21 cellular contexts compared by ENCODE assay signal in the genomic region with DNA sequence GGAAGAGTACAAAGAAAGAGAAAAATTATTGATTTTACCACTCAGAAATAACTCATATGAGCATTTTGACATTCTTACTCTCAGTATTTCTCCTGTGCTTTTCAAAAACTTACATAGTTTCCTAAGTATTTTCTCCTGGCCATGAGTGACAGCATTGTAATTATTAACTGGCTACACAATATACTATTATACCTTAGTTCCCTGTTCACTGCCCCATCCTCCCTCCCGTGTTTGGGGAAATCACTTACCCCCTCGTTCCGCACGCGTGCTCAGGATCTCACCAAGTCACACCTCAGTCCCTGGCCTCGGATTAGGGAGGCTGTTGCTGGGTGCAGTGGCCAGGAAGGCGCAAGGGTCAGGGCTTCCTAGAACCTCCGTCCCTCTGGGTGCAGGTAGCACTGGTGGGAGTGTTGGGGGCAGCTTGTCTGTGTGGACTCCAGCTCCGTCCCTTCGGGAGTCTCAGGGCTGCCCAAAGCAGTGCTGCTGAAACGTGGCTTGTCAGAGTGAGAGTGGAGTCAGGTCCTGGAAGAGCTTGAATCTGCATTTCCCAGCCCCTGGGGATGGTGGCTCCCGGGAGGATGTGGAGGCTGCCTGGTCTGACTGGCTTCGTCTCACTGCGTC. TPM values are rescaled to one million over a fixed set of nuclear protein-coding genes. Genes with fewer than 3 reads are reported as not detected.
DNase-seq lines count a peak whose midpoint lies in the region; ATAC-seq, FAIRE-seq and TF ChIP-seq lines count a peak whose summit lies in the region.
"Had no signal": no experiment of that assay in that cellular context is flagged by ENCODE, and none has a peak within 500 bp of the region (broad histone marks: within the 10 kb centered on the region; RNA-seq: fewer than 3 reads in every experiment).

No MANE protein-coding gene starts in this region.

- no peak overlapping the region for H3K23ac ChIP-seq in IMR-90 (ENCODE audit: low read depth, low read length)

- no peak overlapping the region for H3K4me2 ChIP-seq in IMR-90 (ENCODE audit: low read depth, low read length)
- H3K4me2 ChIP-seq: A549, PC-9 had no signal

- H3K79me1 ChIP-seq in IMR-90 (ENCODE audit: low read depth in 1 of 2, low read length in 2 of 2) = peaks cover 0 to 6% of the 10 kb centered on the region in 2 experiments

- H3K9me3 ChIP-seq in IMR-90 (ENCODE audit: control insufficient read depth, insufficient read depth, low read length) = no peaks in the 10 kb centered on the region
- no peaks in the 10 kb centered on the region for H3K9me3 ChIP-seq in body of pancreas
- no peaks in the 10 kb centered on the region for H3K9me3 ChIP-seq in pancreas
- no peaks in the 10 kb centered on the region for H3K9me3 ChIP-seq in upper lobe of right lung
- H3K9me3 ChIP-seq: A549, Caco-2, SJSA1 had no signal

- peak overlapping the region; percentile 32 for H2AFZ ChIP-seq in IMR-90 (replicated peaks; ENCODE audit: low read length, poor library complexity)
- H2AFZ ChIP-seq: PC-9 had no signal

- DNase-seq in IMR-90 (no peak), body of pancreas (no peak), pancreas (peak in 1 of 6 donors; percentile 43), upper lobe of right lung (no peak), NCI-H1048 (lab: John Stamatoyannopoulos, UW) (no peak)
- DNase-seq: Caco-2; CD8-positive, alpha-beta T cell; EL; GDM1; Kasumi-1; NCI-H2029; NCI-H526 treated with DMSO at 0.1 percent for 48 hours; PC-9; Right ventricle myocardium superior; RPMI8226 had no signal

- no peak overlapping the region for H2BK15ac ChIP-seq in IMR-90 (ENCODE audit: low read depth, low read length)

- H3K27me3 ChIP-seq in IMR-90 (ENCODE audit: control insufficient read depth, insufficient read depth, low read length) = no peaks in the 10 kb centered on the region
- H3K27me3 ChIP-seq in body of pancreas = no peaks in the 10 kb centered on the region
- H3K27me3 ChIP-seq in pancreas = no peaks in the 10 kb centered on the region
- H3K27me3 ChIP-seq in upper lobe of right lung = no peaks in the 10 kb centered on the region
- H3K27me3 ChIP-seq: SJSA1 had no signal

- no peak overlapping the region for H3K14ac ChIP-seq in IMR-90 (replicated peaks; ENCODE audit: low read depth, low read length)

- FAIRE-seq in pancreas (lab: Jason Lieb, UNC) = no peak
- FAIRE-seq: A549, GM12891, H54 had no signal

- H3K27ac ChIP-seq in IMR-90 (ENCODE audit: insufficient read depth, low read length) = no peak overlapping the region
- H3K27ac ChIP-seq in body of pancreas = peak overlapping the region in 3 of 4 donors; percentile 66 to 69 (median 67)
- H3K27ac ChIP-seq in pancreas = peak overlapping the region in 3 of 4 donors; percentile 34 to 68 (median 37)
- no peak overlapping the region for H3K27ac ChIP-seq in upper lobe of right lung
- H3K27ac ChIP-seq: A549, C4-2B, HL-60, PC-9, SJSA1 had no signal

- H2BK20ac ChIP-seq in IMR-90 (ENCODE audit: low read depth, low read length) = no peak overlapping the region

- dilution Hi-C loops in IMR-90 (cut with HindIII; ENCODE audit: low sequenced_read_pairs, unreplicated experiment) = no loop called here

- H3K9ac ChIP-seq in IMR-90 (ENCODE audit: low read depth, low read length) = no peak overlapping the region

- H3K4me3 ChIP-seq in IMR-90 (ENCODE audit: insufficient read depth, low read depth, low read length) (no peak overlapping the region), body of pancreas (no peak overlapping the region), pancreas (no peak overlapping the region), upper lobe of right lung (no peak overlapping the region)
- H3K4me3 ChIP-seq: A549, PC-9, SJSA1 had no signal

- TF ChIP-seq CTCF in IMR-90 (conservative IDR thresholded peaks at IDR 0.05; ENCODE audit: low read depth, low read length) = no peak
- no peak for TF ChIP-seq CTCF in body of pancreas (IDR thresholded peaks at IDR 0.05)
- no peak for TF ChIP-seq CTCF in pancreas (IDR thresholded peaks at IDR 0.05)
- no peak for TF ChIP-seq CTCF in upper lobe of right lung (IDR thresholded peaks at IDR 0.05)

- H3K4me1 ChIP-seq in IMR-90 (ENCODE audit: control insufficient read depth, insufficient read depth, low read length) (peaks cover 5% of the 10 kb centered on the region), body of pancreas (peaks cover 23% of the 10 kb centered on the region), pancreas (no peaks in the 10 kb centered on the region), upper lobe of right lung (no peaks in the 10 kb centered on the region)
- H3K4me1 ChIP-seq: Caco-2 had no signal

- no peak overlapping the region for H4K5ac ChIP-seq in IMR-90 (ENCODE audit: low read depth, low read length)

- no peak overlapping the region for H2AK5ac ChIP-seq in IMR-90 (ENCODE audit: low read depth, low read length)

- WGBS in IMR-90 (ENCODE audit: extremely low coverage in 2 of 2, insufficient read length in 1 of 2), 2 experiments = 93% methylated on average over 3 of the region's 14 CpGs; no CpG with 5 or more reads in 1 of the 2 experiments
- 59 to 65% methylated on average over 14 of the region's 14 CpGs for WGBS in body of pancreas, 2 donors
- 65 to 74% methylated on average over 14 of the region's 14 CpGs for WGBS in pancreas, 2 donors

- H2BK120ac ChIP-seq in IMR-90 (ENCODE audit: low read depth, low read length) = no peak overlapping the region

- intact Hi-C loops in IMR-90 (cut with micrococcal nuclease) (no loop called here), body of pancreas (cut with DNase I) (no loop called here), pancreas (cut with DNase I) (no loop called here), upper lobe of right lung (cut with DNase I) (no loop called here)

- no peak for TF ChIP-seq POLR2A in IMR-90 (IDR thresholded peaks at IDR 0.05; ENCODE audit: low read depth, low read length)
- no peak for TF ChIP-seq POLR2A in body of pancreas (IDR thresholded peaks at IDR 0.05)

- no peak overlapping the region for H3K4ac ChIP-seq in IMR-90 (ENCODE audit: low read depth, low read length)

- H3K18ac ChIP-seq in IMR-90 (ENCODE audit: low read depth, low read length) = no peak overlapping the region

- H4K20me1 ChIP-seq in IMR-90 (ENCODE audit: insufficient read depth, low read length) = peaks cover 7% of the 10 kb centered on the region

- BruUV-seq in IMR-90 (replicated peaks; lab: Mats Ljungman, UMichigan) = no TSS peak

- ATAC-seq in IMR-90 (ENCODE audit: low read depth) (no peak), body of pancreas (peak; percentile 70), pancreas (peak; percentile 42 to 68 (median 62)), upper lobe of right lung (no peak)
- ATAC-seq: A549; CD8-positive, alpha-beta T cell had no signal

- H2BK5ac ChIP-seq in IMR-90 (ENCODE audit: low read depth, low read length, poor library complexity, severe bottlenecking) = no peak overlapping the region

- H4K91ac ChIP-seq in IMR-90 (ENCODE audit: insufficient read depth, low read depth, low read length) = no peak overlapping the region

- no peak overlapping the region for H3K56ac ChIP-seq in IMR-90 (ENCODE audit: extremely low read depth, insufficient read depth, low read length)

- H2AK9ac ChIP-seq in IMR-90 (replicated peaks; ENCODE audit: low read depth, low read length, poor library complexity) = peak overlapping the region; percentile 42

- in situ Hi-C loops in IMR-90 (cut with MboI; ENCODE audit: low sequenced_read_pairs) = loop anchor here (25.0 kb wide), 1 partner anchor 798 kb away; a partner anchor contains a TSS

- CTCF ChIA-PET in IMR-90 (lab: Yijun Ruan, JAX) = no interaction called here

- H3K36me3 ChIP-seq in IMR-90 (ENCODE audit: control insufficient read depth, insufficient read depth, low read length) (peaks cover 28% of the 10 kb centered on the region), body of pancreas (replicated peaks in 1 of 2; ENCODE audit: insufficient read depth in 1 of 2, low read depth in 2 of 2) (peaks cover 0 to 3% of the 10 kb centered on the region in 2 donors), pancreas (peaks cover 0 to 21% (median 0%) of the 10 kb centered on the region in 3 donors), upper lobe of right lung (peaks cover 42% of the 10 kb centered on the region)

- H3K9me1 ChIP-seq in IMR-90 (ENCODE audit: insufficient read depth, low read length) = peaks cover 2% of the 10 kb centered on the region; the same call in 1 of the 2 replicates

- POLR2A ChIA-PET in IMR-90 (lab: Charles Lee; ENCODE audit: unreplicated experiment) = interaction anchor here (0.7 kb wide), 1 partner anchor 82 kb away, joined by 5 read pairs; no protein-coding TSS in a partner anchor

- TF ChIP-seq RAD21 in IMR-90 (IDR thresholded peaks at IDR 0.05; ENCODE audit: low read length) = no peak

- no peak overlapping the region for H4K8ac ChIP-seq in IMR-90 (ENCODE audit: low read depth in 2 of 2, low read length in 2 of 2)

RNA-seq across cellular contexts. Expression of a gene that starts 23.2 kb away (rescaled TPM):
- total RNA-seq in IMR-90 (2012; rRNA removed) (102 and 146 TPM in 2 replicates), body of pancreas (10 to 100 TPM; 27.5 to 54.4 TPM), pancreas (10 to 100 TPM; 22.8 to 65.2 (median 30.4) TPM), upper lobe of right lung (72.0 TPM)
- polyA plus RNA-seq in IMR-90 (2012; rRNA removed) (98.4 and 113 TPM in 2 replicates), pancreas (100 to 1,000 TPM in 1 of 2 donors, 10 to 100 TPM in 1; 64.6 to 107 TPM)
- polyA plus RNA-seq in IMR-90 (2012; cell fraction: cytosol; rRNA removed) = 52.3 and 78.0 TPM in 2 replicates
- 374 and 431 TPM in 2 replicates for polyA plus RNA-seq in IMR-90 (2012; cell fraction: nucleus; rRNA removed; ENCODE audit: low replicate concordance)

RNA-seq across cellular contexts. Expression of a gene that starts 23.7 kb away (rescaled TPM):
- total RNA-seq in IMR-90 (2012; rRNA removed) (33.9 and 42.2 TPM in 2 replicates), body of pancreas (10 to 100 TPM; 44.4 to 59.0 TPM), pancreas (10 to 100 TPM; 22.4 to 28.7 (median 25.8) TPM), upper lobe of right lung (46.1 TPM)
- polyA plus RNA-seq in IMR-90 (2012; rRNA removed) (55.1 and 60.3 TPM in 2 replicates), pancreas (10 to 100 TPM; 37.4 to 42.9 TPM)
- 53.0 and 64.7 TPM in 2 replicates for polyA plus RNA-seq in IMR-90 (2012; cell fraction: cytosol; rRNA removed)
- 20.5 and 32.9 TPM in 2 replicates for polyA plus RNA-seq in IMR-90 (2012; cell fraction: nucleus; rRNA removed; ENCODE audit: low replicate concordance)

RNA-seq across cellular contexts. Expression of a gene that starts 25.9 kb away (rescaled TPM):
- total RNA-seq in IMR-90 (2012; rRNA removed) (31.7 and 32.8 TPM in 2 replicates), body of pancreas (10 to 100 TPM in 1 of 2 donors, 1 to 10 TPM in 1; 5.7 to 12.5 TPM), pancreas (1 to 10 TPM; 3.7 to 9.4 (median 7.0) TPM), upper lobe of right lung (14.9 TPM)
- polyA plus RNA-seq in IMR-90 (2012; rRNA removed) (50.1 and 50.5 TPM in 2 replicates), pancreas (10 to 100 TPM in 1 of 2 donors, 1 to 10 TPM in 1; 9.8 to 11.0 TPM)
- polyA plus RNA-seq in IMR-90 (2012; cell fraction: cytosol; rRNA removed) = 40.6 and 60.0 TPM in 2 replicates
- polyA plus RNA-seq in IMR-90 (2012; cell fraction: nucleus; rRNA removed; ENCODE audit: low replicate concordance) = 20.9 and 27.0 TPM in 2 replicates

RNA-seq across cellular contexts. Expression of a gene that starts 41.1 kb away (rescaled TPM):
- 16.7 and 38.9 TPM in 2 replicates for total RNA-seq in IMR-90 (2012; rRNA removed)
- 36.1 and 36.5 TPM in 2 replicates for polyA plus RNA-seq in IMR-90 (2012; rRNA removed)
- polyA plus RNA-seq in IMR-90 (2012; cell fraction: cytosol; rRNA removed) = 28.4 and 31.1 TPM in 2 replicates
- polyA plus RNA-seq in IMR-90 (2012; cell fraction: nucleus; rRNA removed; ENCODE audit: low replicate concordance) = 107 and 146 TPM in 2 replicates
- total RNA-seq in body of pancreas = 10 to 100 TPM; 28.5 to 89.0 TPM
- 10 to 100 TPM; 14.1 to 28.1 (median 20.7) TPM for total RNA-seq in pancreas
- polyA plus RNA-seq in pancreas = 10 to 100 TPM; 42.8 to 63.9 TPM
- 36.5 TPM for total RNA-seq in upper lobe of right lung

Comparison
In these comparisons a context has a peak if more than half of its experiments do, and no peak if none do; other contexts are left out.
1. ATAC-seq: peak in body of pancreas (single experiment) and pancreas (4 of 4); none in IMR-90 (single experiment) and upper lobe of right lung (single experiment).
2. H3K27ac ChIP-seq: peak in body of pancreas (3 of 4) and pancreas (3 of 4); none in IMR-90 (single experiment) and upper lobe of right lung (single experiment).